In the genomic region with DNA sequence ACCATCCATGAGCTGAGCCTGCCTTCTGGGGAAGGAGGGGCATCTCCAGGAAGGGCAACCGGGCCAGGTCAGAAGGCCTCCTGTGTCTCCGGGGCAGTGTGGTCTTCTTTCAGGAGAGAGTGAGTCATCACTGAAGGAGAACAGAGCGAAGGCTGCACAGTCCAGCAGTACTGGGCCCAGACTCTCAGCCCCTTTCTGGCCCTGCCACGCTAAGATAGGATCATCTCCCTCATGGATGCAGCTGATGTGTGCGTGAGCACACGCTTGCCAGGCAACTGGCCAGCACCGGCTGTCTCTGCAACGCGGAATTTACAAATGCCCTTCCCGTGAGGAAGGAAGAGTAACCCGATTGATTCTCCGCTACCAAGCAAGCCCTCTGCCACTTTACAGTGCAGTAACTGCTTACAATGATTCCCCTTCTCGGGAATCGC, we compare ENCODE assay signal across 8 cellular contexts.
DNase-seq lines count a peak whose midpoint lies in the region; ATAC-seq and TF ChIP-seq lines count a peak whose summit lies in the region.

No MANE protein-coding gene starts in this region.

- intact Hi-C loops in left lung (cut with DNase I) (no loop called here), stomach (cut with DNase I; ENCODE audit: low total_unique reads) (no loop called here)

- TF ChIP-seq POLR2A in stomach (IDR thresholded peaks at IDR 0.05), result no peak

- ATAC-seq in GM18498 (IDR thresholded peaks at IDR 0.05; ENCODE audit: unreplicated experiment) (peak; percentile 35), HG02938 (IDR thresholded peaks at IDR 0.05; ENCODE audit: unreplicated experiment) (peak; percentile 43), left lung (peak; percentile 74)

- H3K9me3 ChIP-seq in left lung (no peaks in the 10 kb centered on the region), stomach (no peaks in the 10 kb centered on the region)

- H3K4me3 ChIP-seq in left lung (peak overlapping the region; percentile 43 to 54), stomach (peak overlapping the region; percentile 50 to 63 (median 60))

- H3K4me1 ChIP-seq in left lung, result peaks cover 0 to 19% of the 10 kb centered on the region in 2 donors
- peaks cover 7 to 23% (median 19%) of the 10 kb centered on the region in 4 donors for H3K4me1 ChIP-seq in stomach

- TF ChIP-seq CTCF in 22Rv1 (IDR thresholded peaks at IDR 0.05) (no peak), left lung (IDR thresholded peaks at IDR 0.05) (no peak), stomach (IDR thresholded peaks at IDR 0.05) (no peak)

- DNase-seq in OCI-M1 (lab: John Stamatoyannopoulos, UW) (peak; percentile 45), dedifferentiated amniotic fluid mesenchymal stem cell (ENCODE audit: extremely low spot score) (peak; percentile 50), left lung (peak in 1 of 2 donors; percentile 47), stomach (no peak)
- no peak for DNase-seq in activated CD4-positive, alpha-beta T cell treated with anti-CD3 and anti-CD28 coated beads, Interleukin-2, amount 50 U/mL, for 4 hours

- no peaks in the 10 kb centered on the region for H3K36me3 ChIP-seq in left lung
- no peaks in the 10 kb centered on the region for H3K36me3 ChIP-seq in stomach

- WGBS in stomach, 5 donors, result 10 to 15% (median 10%) methylated on average over 9 to 14 of the region's 14 CpGs

- TF ChIP-seq EP300 in stomach (IDR thresholded peaks at IDR 0.05), result no peak

- H3K27ac ChIP-seq in 22Rv1 (peak overlapping the region; percentile 49), left lung (peak overlapping the region; percentile 81 to 82), stomach (peak overlapping the region; percentile 62 to 89 (median 79))

- H3K27me3 ChIP-seq in left lung, result peaks cover 0 to 9% of the 10 kb centered on the region in 2 donors
- peaks cover 0 to 4% (median 0%) of the 10 kb centered on the region in 3 donors for H3K27me3 ChIP-seq in stomach

Comparison
In these comparisons a context has a peak if more than half of its experiments do, and no peak if none do; other contexts are left out.
1. DNase-seq: peak in OCI-M1 (single experiment) and dedifferentiated amniotic fluid mesenchymal stem cell (single experiment); none in stomach (single experiment) and activated CD4-positive, alpha-beta T cell treated with anti-CD3 and anti-CD28 coated beads, Interleukin-2, amount 50 U/mL, for 4 hours (0 of 2).
2. Peak in every context shown above with its lines, with median percentiles within 50 percentile points of each other: H3K27ac ChIP-seq and ATAC-seq.